37 cellular contexts compared by ENCODE assay signal in the genomic region with DNA sequence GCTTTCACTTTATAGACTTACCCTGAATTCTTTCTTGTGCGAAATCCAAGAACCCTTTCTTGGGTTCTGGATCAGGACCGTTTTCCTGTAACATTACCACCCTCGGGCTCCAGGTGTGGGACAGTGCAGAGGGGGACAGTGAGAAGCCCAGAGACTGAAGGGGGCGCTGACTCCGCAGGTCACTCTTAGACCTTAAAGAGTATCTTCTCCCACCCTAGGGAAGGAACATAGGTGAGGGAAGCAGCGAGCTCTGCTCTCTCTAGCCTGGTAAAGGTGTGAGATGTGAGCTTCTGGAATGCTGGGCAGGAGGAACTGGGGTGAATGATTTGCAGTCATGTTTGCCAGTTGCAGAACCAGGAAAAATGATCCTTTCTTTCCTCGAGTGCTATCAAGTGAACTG.
"Had no signal": no experiment of that assay in that cellular context is flagged by ENCODE, and none has a peak within 500 bp of the region (broad histone marks: within the 10 kb centered on the region; RNA-seq: fewer than 3 reads in every experiment).

No MANE protein-coding gene starts in this region.

- H3K36me3 ChIP-seq: adrenal gland, esophagus squamous epithelium, gastroesophageal sphincter, heart right ventricle had no signal

- DNase-seq: activated B cell treated with CpG ODN at 0.5 μM for 24 hours; activated CD4-positive, alpha-beta memory T cell treated with anti-CD3 and anti-CD28 coated beads for 36 hours; activated CD4-positive, alpha-beta T cell treated with anti-CD3 and anti-CD28 coated beads for 48 hours; activated CD4-positive, alpha-beta T cell treated with anti-CD3 and anti-CD28 coated beads, Interleukin-2, amount 50 U/mL, for 1 hour; activated CD8-positive, alpha-beta memory T cell treated with anti-CD3 and anti-CD28 coated beads, Interleukin-2, amount 10 ng/mL, durations not matched to agents 7 days and 5 days; activated CD8-positive, alpha-beta memory T cell treated with anti-CD3 and anti-CD28 coated beads, Interleukin-2, amount 50 U/mL, for 4 hours; activated CD8-positive, alpha-beta T cell treated with anti-CD3 and anti-CD28 coated beads, Interleukin-2, amount 10 ng/mL, durations not matched to agents 7 days and 5 days; activated effector memory CD4-positive, alpha-beta T cell treated with anti-CD3 and anti-CD28 coated beads, Interleukin-2, amount 50 U/mL, for 16 hours; activated naive CD4-positive, alpha-beta T cell treated with anti-CD3 and anti-CD28 coated beads for 36 hours; activated naive CD8-positive, alpha-beta T cell treated with anti-CD3 and anti-CD28 coated beads for 36 hours; activated naive CD8-positive, alpha-beta T cell treated with anti-CD3 and anti-CD28 coated beads, Interleukin-2, amount 50 U/mL, for 24 hours; activated T-cell treated with anti-CD3 and anti-CD28 coated beads, Interleukin-2, amount 50 U/mL, for 1 hour; activated T-cell treated with anti-CD3 and anti-CD28 coated beads, Interleukin-2, amount 50 U/mL, for 48 hours; adrenal gland; amygdala; aorta; body of pancreas; caudate nucleus; cortex of kidney; dermis blood vessel endothelial cell; effector CD4-positive, alpha-beta T cell; effector memory CD8-positive, alpha-beta T cell; esophagus squamous epithelium; foreskin melanocyte; heart right ventricle; T-helper 2 cell had no signal

- FAIRE-seq: colon, endometrium, endothelial cell of umbilical vein, TTC549 had no signal

- H3K9me3 Mint-ChIP-seq: activated CD4-positive, alpha-beta memory T cell treated with anti-CD3 and anti-CD28 coated beads for 36 hours; activated naive CD4-positive, alpha-beta T cell treated with anti-CD3 and anti-CD28 coated beads, Interleukin-2, amount 50 U/mL, for 24 hours; activated T-helper 1 cell treated with anti-CD3 and anti-CD28 coated beads, Interleukin-12 subunit alpha, Interleukin-12 subunit beta, Interleukin-2, Interleukin-4 antibody, amounts not matched to agents 30 ng/mL and 10 ng/mL and 1 ng/mL, durations not matched to agents 14 hours and 24 hours and 36 hours; activated T-helper 2 cell treated with anti-CD3 and anti-CD28 coated beads, Interferon-gamma antibody, Interleukin-2, Interleukin-4, amounts not matched to agents 10 μg/mL and 5 μg/mL and 100 μg/mL, durations not matched to agents 14 hours and 24 hours and 36 hours had no signal

- H3K27ac Mint-ChIP-seq: activated B cell treated with CpG ODN at 0.5 μM for 24 hours; activated CD4-positive, alpha-beta memory T cell treated with anti-CD3 and anti-CD28 coated beads for 36 hours; activated CD8-positive, alpha-beta memory T cell treated with anti-CD3 and anti-CD28 coated beads, Interleukin-2, amount 10 ng/mL, durations not matched to agents 7 days and 5 days; activated CD8-positive, alpha-beta T cell treated with anti-CD3 and anti-CD28 coated beads, Interleukin-2, amount 10 ng/mL, durations not matched to agents 7 days and 5 days; activated naive CD4-positive, alpha-beta T cell treated with anti-CD3 and anti-CD28 coated beads for 36 hours; activated naive CD4-positive, alpha-beta T cell treated with anti-CD3 and anti-CD28 coated beads, Interleukin-2, amount 50 U/mL, for 24 hours; activated naive CD8-positive, alpha-beta T cell treated with anti-CD3 and anti-CD28 coated beads for 36 hours; activated naive CD8-positive, alpha-beta T cell treated with anti-CD3 and anti-CD28 coated beads, Interleukin-2, amount 50 U/mL, for 24 hours; activated T-helper 1 cell treated with anti-CD3 and anti-CD28 coated beads, Interleukin-12 subunit alpha, Interleukin-12 subunit beta, Interleukin-2, Interleukin-4 antibody, amounts not matched to agents 30 ng/mL and 10 ng/mL and 1 ng/mL, durations not matched to agents 14 hours and 24 hours and 36 hours; activated T-helper 2 cell treated with anti-CD3 and anti-CD28 coated beads, Interferon-gamma antibody, Interleukin-2, Interleukin-4, amounts not matched to agents 10 μg/mL and 5 μg/mL and 100 μg/mL, durations not matched to agents 14 hours and 24 hours and 36 hours; effector memory CD8-positive, alpha-beta T cell had no signal

- H3K4me1 ChIP-seq: adrenal gland, body of pancreas, esophagus squamous epithelium, gastroesophageal sphincter, heart right ventricle had no signal

- H3K27me3 ChIP-seq: body of pancreas had no signal

- H3K27ac ChIP-seq: adrenal gland, body of pancreas, epithelial cell of prostate, esophagus squamous epithelium, gastroesophageal sphincter, heart right ventricle, VCaP had no signal

- H3K4me3 ChIP-seq: adrenal gland, body of pancreas, esophagus squamous epithelium, gastroesophageal sphincter, heart right ventricle had no signal

- H3K9me3 ChIP-seq: adrenal gland, body of pancreas, esophagus squamous epithelium had no signal

- H3K4me3 Mint-ChIP-seq: activated B cell treated with CpG ODN at 0.5 μM for 24 hours; activated CD4-positive, alpha-beta memory T cell treated with anti-CD3 and anti-CD28 coated beads for 36 hours; activated CD8-positive, alpha-beta memory T cell treated with anti-CD3 and anti-CD28 coated beads, Interleukin-2, amount 10 ng/mL, durations not matched to agents 7 days and 5 days; activated CD8-positive, alpha-beta T cell treated with anti-CD3 and anti-CD28 coated beads, Interleukin-2, amount 10 ng/mL, durations not matched to agents 7 days and 5 days; activated naive CD4-positive, alpha-beta T cell treated with anti-CD3 and anti-CD28 coated beads for 36 hours; activated naive CD4-positive, alpha-beta T cell treated with anti-CD3 and anti-CD28 coated beads, Interleukin-2, amount 50 U/mL, for 24 hours; activated naive CD8-positive, alpha-beta T cell treated with anti-CD3 and anti-CD28 coated beads for 36 hours; activated naive CD8-positive, alpha-beta T cell treated with anti-CD3 and anti-CD28 coated beads, Interleukin-2, amount 50 U/mL, for 24 hours; activated T-helper 1 cell treated with anti-CD3 and anti-CD28 coated beads, Interleukin-12 subunit alpha, Interleukin-12 subunit beta, Interleukin-2, Interleukin-4 antibody, amounts not matched to agents 30 ng/mL and 10 ng/mL and 1 ng/mL, durations not matched to agents 14 hours and 24 hours and 36 hours; effector memory CD8-positive, alpha-beta T cell had no signal

- H3K36me3 Mint-ChIP-seq: activated CD4-positive, alpha-beta memory T cell treated with anti-CD3 and anti-CD28 coated beads for 36 hours; activated CD8-positive, alpha-beta memory T cell treated with anti-CD3 and anti-CD28 coated beads, Interleukin-2, amount 10 ng/mL, durations not matched to agents 7 days and 5 days; activated naive CD4-positive, alpha-beta T cell treated with anti-CD3 and anti-CD28 coated beads, Interleukin-2, amount 50 U/mL, for 24 hours; activated naive CD8-positive, alpha-beta T cell treated with anti-CD3 and anti-CD28 coated beads for 36 hours had no signal

- H3K4me1 Mint-ChIP-seq: activated B cell treated with CpG ODN at 0.5 μM for 24 hours; activated CD8-positive, alpha-beta memory T cell treated with anti-CD3 and anti-CD28 coated beads, Interleukin-2, amount 10 ng/mL, durations not matched to agents 7 days and 5 days; activated naive CD4-positive, alpha-beta T cell treated with anti-CD3 and anti-CD28 coated beads, Interleukin-2, amount 50 U/mL, for 24 hours; activated naive CD8-positive, alpha-beta T cell treated with anti-CD3 and anti-CD28 coated beads for 36 hours; activated naive CD8-positive, alpha-beta T cell treated with anti-CD3 and anti-CD28 coated beads, Interleukin-2, amount 50 U/mL, for 24 hours had no signal

- ATAC-seq: activated CD4-positive, CD25-positive, alpha-beta regulatory T cell treated with anti-CD3 and anti-CD28 coated beads, Interleukin-2, amount 50 U/mL, for 24 hours; activated CD8-positive, alpha-beta memory T cell treated with anti-CD3 and anti-CD28 coated beads, Interleukin-2, amount 10 ng/mL, durations not matched to agents 7 days and 5 days; activated CD8-positive, alpha-beta T cell treated with anti-CD3 and anti-CD28 coated beads, Interleukin-2, amount 10 ng/mL, durations not matched to agents 7 days and 5 days; activated naive CD8-positive, alpha-beta T cell treated with anti-CD3 and anti-CD28 coated beads, Interleukin-2, amount 50 U/mL, for 24 hours; body of pancreas; effector memory CD8-positive, alpha-beta T cell; gastroesophageal sphincter; heart right ventricle had no signal

- H3K27me3 Mint-ChIP-seq: activated B cell treated with CpG ODN at 0.5 μM for 24 hours; activated CD8-positive, alpha-beta memory T cell treated with anti-CD3 and anti-CD28 coated beads, Interleukin-2, amount 10 ng/mL, durations not matched to agents 7 days and 5 days had no signal
